In genomic region chr5:34040411-34040810, GRCh38 we compare ENCODE assay signal across 28 cellular contexts. TPM values are rescaled to one million over a fixed set of nuclear protein-coding genes. Genes with fewer than 3 reads are reported as not detected.
"Had no signal": no experiment of that assay in that cellular context is flagged by ENCODE, and none has a peak within 500 bp of the region (broad histone marks: within the 10 kb centered on the region; RNA-seq: fewer than 3 reads in every experiment).

No MANE protein-coding gene starts in this region.

- H3K4me3 Mint-ChIP-seq: activated CD4-positive, alpha-beta memory T cell treated with anti-CD3 and anti-CD28 coated beads for 36 hours; activated CD4-positive, alpha-beta T cell treated with anti-CD3 and anti-CD28 coated beads, Interleukin-2, amount 10 ng/mL, durations not matched to agents 7 days and 5 days; activated naive CD4-positive, alpha-beta T cell treated with anti-CD3 and anti-CD28 coated beads for 36 hours; activated naive CD8-positive, alpha-beta T cell; activated T-helper 17 cell treated with anti-CD3 and anti-CD28 coated beads, Interleukin-2, amount 50 U/mL, for 72 hours; central memory CD8-positive, alpha-beta T cell had no signal

- H3K9me3 ChIP-seq: SK-N-SH had no signal

- H3K27me3 Mint-ChIP-seq: activated CD4-positive, alpha-beta memory T cell treated with anti-CD3 and anti-CD28 coated beads for 36 hours; activated CD4-positive, alpha-beta T cell treated with anti-CD3 and anti-CD28 coated beads, Interleukin-2, amount 10 ng/mL, durations not matched to agents 7 days and 5 days; activated naive CD8-positive, alpha-beta T cell; activated T-helper 17 cell treated with anti-CD3 and anti-CD28 coated beads, Interleukin-2, amount 50 U/mL, for 72 hours; brain; central memory CD8-positive, alpha-beta T cell had no signal

- H3K9me3 Mint-ChIP-seq: activated CD4-positive, alpha-beta memory T cell treated with anti-CD3 and anti-CD28 coated beads for 36 hours; activated CD4-positive, alpha-beta T cell treated with anti-CD3 and anti-CD28 coated beads, Interleukin-2, amount 10 ng/mL, durations not matched to agents 7 days and 5 days; activated naive CD4-positive, alpha-beta T cell treated with anti-CD3 and anti-CD28 coated beads for 36 hours; brain; central memory CD8-positive, alpha-beta T cell had no signal

- H3K4me1 Mint-ChIP-seq: activated CD4-positive, alpha-beta T cell treated with anti-CD3 and anti-CD28 coated beads, Interleukin-2, amount 10 ng/mL, durations not matched to agents 7 days and 5 days; central memory CD8-positive, alpha-beta T cell had no signal

- ATAC-seq: activated T-helper 17 cell treated with anti-CD3 and anti-CD28 coated beads, Interleukin-2, amount 50 U/mL, for 72 hours; Right ventricle myocardium inferior had no signal

- H3K4me2 ChIP-seq: SK-N-SH had no signal

- DNase-seq: activated CD4-positive, alpha-beta memory T cell treated with anti-CD3 and anti-CD28 coated beads for 36 hours; activated CD4-positive, alpha-beta T cell treated with anti-CD3 and anti-CD28 coated beads, Interleukin-2, amount 10 ng/mL, durations not matched to agents 7 days and 5 days; activated CD4-positive, CD25-positive, alpha-beta regulatory T cell; activated CD8-positive, alpha-beta memory T cell treated with anti-CD3 and anti-CD28 coated beads for 24 hours; activated gamma-delta T cell; activated naive CD4-positive, alpha-beta T cell treated with anti-CD3 and anti-CD28 coated beads for 36 hours; activated T-cell treated with anti-CD3 and anti-CD28 coated beads for 4 hours; activated T-cell treated with anti-CD3 and anti-CD28 coated beads, Interleukin-2, amount 50 U/mL, for 48 hours; amygdala; Kasumi-1; NCI-H1105 treated with DMSO at 0.1 percent for 48 hours; NCI-H1436 treated with DMSO at 0.1 percent for 48 hours; NCI-H187; NCI-H2081; NCI-H2227 treated with DMSO at 0.1 percent for 48 hours; NCI-H526; NCI-H774; RPMI8226; SK-N-SH; T-helper 1 cell had no signal

- H3K27ac Mint-ChIP-seq: activated CD4-positive, alpha-beta memory T cell treated with anti-CD3 and anti-CD28 coated beads for 36 hours; activated CD4-positive, alpha-beta T cell treated with anti-CD3 and anti-CD28 coated beads, Interleukin-2, amount 10 ng/mL, durations not matched to agents 7 days and 5 days; activated naive CD4-positive, alpha-beta T cell treated with anti-CD3 and anti-CD28 coated beads for 36 hours; activated naive CD8-positive, alpha-beta T cell; activated T-helper 17 cell treated with anti-CD3 and anti-CD28 coated beads, Interleukin-2, amount 50 U/mL, for 72 hours had no signal

- H3K27ac ChIP-seq: VCaP had no signal

RNA-seq across cellular contexts. Expression of gene SLC45A2, which starts 55.9 kb away (rescaled TPM):
- total RNA-seq: activated CD4-positive, alpha-beta memory T cell treated with anti-CD3 and anti-CD28 coated beads for 36 hours; activated naive CD4-positive, alpha-beta T cell treated with anti-CD3 and anti-CD28 coated beads for 36 hours; activated T-helper 17 cell treated with anti-CD3 and anti-CD28 coated beads, Interleukin-2, amount 50 U/mL, for 72 hours; NCI-H460; OCI-LY7; Right ventricle myocardium inferior had no signal
